Comparison of ENCODE assay signal across 15 cellular contexts in genomic region chr22:37462983-37463382, GRCh38. TPM values are rescaled to one million over a fixed set of nuclear protein-coding genes. Genes with fewer than 3 reads are reported as not detected.
A peak's percentile ranks its signal among the peaks of the same experiment; 100 is the strongest.
DNase-seq lines count a peak whose midpoint lies in the region; ATAC-seq and TF ChIP-seq lines count a peak whose summit lies in the region.
"Had no signal": no experiment of that assay in that cellular context is flagged by ENCODE, and none has a peak within 500 bp of the region (broad histone marks: within the 10 kb centered on the region; RNA-seq: fewer than 3 reads in every experiment).

No MANE protein-coding gene starts in this region.

- H3K27me3 ChIP-seq in gastrocnemius medialis (peaks cover 7 to 20% (median 11%) of the 10 kb centered on the region in 3 donors), A673 (replicated peaks; ENCODE audit: insufficient read depth, low read depth, low read length, poor library complexity) (no peaks in the 10 kb centered on the region)
- H3K27me3 ChIP-seq: spleen had no signal

- no peak for TF ChIP-seq CTCF in activated CD8-positive, alpha-beta T cell treated with anti-CD3 and anti-CD28 coated beads for 36 hours (IDR thresholded peaks at IDR 0.05)
- no peak for TF ChIP-seq CTCF in gastrocnemius medialis (IDR thresholded peaks at IDR 0.05 in 4 of 5, conservative IDR thresholded peaks at IDR 0.05 in 1 of 5)
- TF ChIP-seq CTCF in A673 (conservative IDR thresholded peaks at IDR 0.05; ENCODE audit: low read depth, low read length) = no peak

- CTCF ChIA-PET in activated CD8-positive, alpha-beta T cell treated with anti-CD3 and anti-CD28 coated beads for 36 hours (lab: Charles Lee) = interaction anchor here (1.2 kb wide), 2 partner anchors 9 to 104 kb away, joined by 3 to 4 read pairs; no protein-coding TSS in a partner anchor
- CTCF ChIA-PET in A673 (lab: Charles Lee) = no interaction called here

- POLR2A ChIA-PET in activated CD8-positive, alpha-beta T cell treated with anti-CD3 and anti-CD28 coated beads for 36 hours (lab: Charles Lee) = interaction anchor here (0.9 kb wide), 1 partner anchor 147 kb away, joined by 3 read pairs; no protein-coding TSS in a partner anchor
- POLR2A ChIA-PET in A673 (lab: Charles Lee; ENCODE audit: low non-redundant PET) = no interaction called here

- H3K4me1 ChIP-seq in gastrocnemius medialis = no peaks in the 10 kb centered on the region
- no peaks in the 10 kb centered on the region for H3K4me1 ChIP-seq in A673 (ENCODE audit: insufficient read depth, low read length, poor library complexity, severe bottlenecking)

- H3K27me3 Mint-ChIP-seq in activated CD8-positive, alpha-beta T cell treated with anti-CD3 and anti-CD28 coated beads for 36 hours = no peaks in the 10 kb centered on the region
- H3K27me3 Mint-ChIP-seq: activated naive CD4-positive, alpha-beta T cell treated with anti-CD3 and anti-CD28 coated beads, Interleukin-2, amount 50 U/mL, for 24 hours; IgD-negative memory B cell had no signal

- H3K4me3 Mint-ChIP-seq in activated CD8-positive, alpha-beta T cell treated with anti-CD3 and anti-CD28 coated beads for 36 hours = no peak overlapping the region
- H3K4me3 Mint-ChIP-seq: activated naive CD4-positive, alpha-beta T cell treated with anti-CD3 and anti-CD28 coated beads, Interleukin-2, amount 50 U/mL, for 24 hours; IgD-negative memory B cell; stimulated activated effector memory CD8-positive, alpha-beta T cell treated with anti-CD3 and anti-CD28 coated beads, Interleukin-12 subunit alpha, Interleukin-12 subunit beta, amount 100 ng/mL, for 72 hours had no signal

- ATAC-seq in activated CD8-positive, alpha-beta T cell treated with anti-CD3 and anti-CD28 coated beads for 36 hours = no peak
- no peak for ATAC-seq in HG02571 (IDR thresholded peaks at IDR 0.05; ENCODE audit: unreplicated experiment)
- no peak for ATAC-seq in gastrocnemius medialis
- ATAC-seq in HG02678 (IDR thresholded peaks at IDR 0.05; ENCODE audit: unreplicated experiment) = no peak
- ATAC-seq: stimulated activated effector memory CD8-positive, alpha-beta T cell treated with anti-CD3 and anti-CD28 coated beads, Interleukin-12 subunit alpha, Interleukin-12 subunit beta, amount 100 ng/mL, for 72 hours had no signal

- H3K36me3 Mint-ChIP-seq in activated CD8-positive, alpha-beta T cell treated with anti-CD3 and anti-CD28 coated beads for 36 hours (ENCODE audit: low read depth) = peaks cover 13% of the 10 kb centered on the region

- TF ChIP-seq POLR2A in gastrocnemius medialis (IDR thresholded peaks at IDR 0.05) = no peak

- H3K9me3 ChIP-seq in gastrocnemius medialis = no peaks in the 10 kb centered on the region
- no peaks in the 10 kb centered on the region for H3K9me3 ChIP-seq in A673 (ENCODE audit: low read depth, low read length, poor library complexity, severe bottlenecking)
- H3K9me3 ChIP-seq: spleen had no signal

- in situ Hi-C loops in gastrocnemius medialis (cut with MboI; ENCODE audit: low sequenced_read_pairs in 4 of 4) = no loop called here

- H3K27ac ChIP-seq in gastrocnemius medialis (no peak overlapping the region), A673 (ENCODE audit: low read depth, low read length, poor library complexity, severe bottlenecking) (no peak overlapping the region)
- H3K27ac ChIP-seq: epithelial cell of prostate, spleen had no signal

- peaks cover 9% of the 10 kb centered on the region for H3K4me1 Mint-ChIP-seq in activated CD8-positive, alpha-beta T cell treated with anti-CD3 and anti-CD28 coated beads for 36 hours (ENCODE audit: low read depth)

- BruUV-seq in A673 (replicated peaks; lab: Mats Ljungman, UMichigan) = no TSS peak

- H3K36me3 ChIP-seq in gastrocnemius medialis (no peaks in the 10 kb centered on the region), A673 (ENCODE audit: insufficient read depth, low read length, poor library complexity, severe bottlenecking) (no peaks in the 10 kb centered on the region)

- H3K9me3 Mint-ChIP-seq in activated CD8-positive, alpha-beta T cell treated with anti-CD3 and anti-CD28 coated beads for 36 hours = no peaks in the 10 kb centered on the region
- H3K9me3 Mint-ChIP-seq: activated naive CD4-positive, alpha-beta T cell treated with anti-CD3 and anti-CD28 coated beads, Interleukin-2, amount 50 U/mL, for 24 hours; IgD-negative memory B cell; stimulated activated effector memory CD8-positive, alpha-beta T cell treated with anti-CD3 and anti-CD28 coated beads, Interleukin-12 subunit alpha, Interleukin-12 subunit beta, amount 100 ng/mL, for 72 hours had no signal

- no peak overlapping the region for H3K4me3 ChIP-seq in gastrocnemius medialis
- no peak overlapping the region for H3K4me3 ChIP-seq in A673 (ENCODE audit: low read depth, low read length, poor library complexity, severe bottlenecking)
- H3K4me3 ChIP-seq: spleen had no signal

- intact Hi-C loops in activated CD8-positive, alpha-beta T cell treated with anti-CD3 and anti-CD28 coated beads for 36 hours (cut with micrococcal nuclease) = no loop called here
- intact Hi-C loops in gastrocnemius medialis (cut with DNase I; ENCODE audit: low total_unique reads) (no loop called here), A673 (cut with micrococcal nuclease; ENCODE audit: unreplicated experiment) (no loop called here)

- DNase-seq in AG20443 (ENCODE audit: low spot score) (peak; percentile 62), HT-29 (ENCODE audit: low spot score) (peak; percentile 32), islet precursor cell (peak; percentile 84), gastrocnemius medialis (no peak), A673 (ENCODE audit: low spot score) (no peak)
- DNase-seq in activated CD8-positive, alpha-beta T cell treated with anti-CD3 and anti-CD28 coated beads for 36 hours = peak; percentile 30
- DNase-seq: COR-L47, NCI-H526 treated with DMSO at 0.1 percent for 48 hours, spleen had no signal

- no peak overlapping the region for H3K27ac Mint-ChIP-seq in activated CD8-positive, alpha-beta T cell treated with anti-CD3 and anti-CD28 coated beads for 36 hours
- H3K27ac Mint-ChIP-seq: activated naive CD4-positive, alpha-beta T cell treated with anti-CD3 and anti-CD28 coated beads, Interleukin-2, amount 50 U/mL, for 24 hours; stimulated activated effector memory CD8-positive, alpha-beta T cell treated with anti-CD3 and anti-CD28 coated beads, Interleukin-12 subunit alpha, Interleukin-12 subunit beta, amount 100 ng/mL, for 72 hours had no signal

RNA-seq across cellular contexts. Expression of gene MFNG, which starts 23.2 kb away (rescaled TPM):
- total RNA-seq in HT-29 (2014; rRNA removed; shearing (Covaris generic)) = 1.0 and 2.1 TPM in 2 replicates
- 100 to 1,000 TPM; 155 to 160 TPM for total RNA-seq in activated CD8-positive, alpha-beta T cell treated with anti-CD3 and anti-CD28 coated beads for 36 hours
- total RNA-seq in gastrocnemius medialis (1 to 10 TPM; 2.4 to 7.0 (median 5.2) TPM), A673 (2021) (not detected in 2 replicates)

RNA-seq across cellular contexts. Expression of gene ELFN2, which starts 35.7 kb away (rescaled TPM):
- total RNA-seq in HT-29 (2014; rRNA removed; shearing (Covaris generic)) = 0.03 TPM in 1 of 2 replicates, not detected in the other
- under 1 TPM; 0.51 to 0.52 TPM for total RNA-seq in activated CD8-positive, alpha-beta T cell treated with anti-CD3 and anti-CD28 coated beads for 36 hours
- under 1 TPM in 2 of 4 donors, not detected in 2; 0.02 to 0.03 TPM for total RNA-seq in gastrocnemius medialis
- not detected in 2 replicates for total RNA-seq in A673 (2021)

RNA-seq across cellular contexts. Expression of gene CARD10, which starts 56.2 kb away (rescaled TPM):
- 32.7 and 50.4 TPM in 2 replicates for total RNA-seq in HT-29 (2014; rRNA removed; shearing (Covaris generic))
- under 1 TPM; 0.09 to 0.18 TPM for total RNA-seq in activated CD8-positive, alpha-beta T cell treated with anti-CD3 and anti-CD28 coated beads for 36 hours
- 1 to 10 TPM; 2.6 to 5.7 (median 4.4) TPM for total RNA-seq in gastrocnemius medialis
- total RNA-seq in A673 (2021) = 0.26 and 1.0 TPM in 2 replicates

Comparison
In these comparisons a context has a peak if more than half of its experiments do, and no peak if none do; other contexts are left out.
1. DNase-seq: peak in AG20443 (single experiment), HT-29 (single experiment), activated CD8-positive, alpha-beta T cell treated with anti-CD3 and anti-CD28 coated beads for 36 hours (single experiment) and islet precursor cell (single experiment); none in gastrocnemius medialis (0 of 2) and A673 (single experiment).
2. RNA of gene MFNG, which starts 23.2 kb away (total RNA-seq): 155 to 160 TPM in activated CD8-positive, alpha-beta T cell treated with anti-CD3 and anti-CD28 coated beads for 36 hours; 2.4 to 7.0 TPM in gastrocnemius medialis, 1.0 to 2.1 TPM in HT-29 and not detected in A673; every median in the first group is over 10 times any median in the second.